In genomic region chr13:46168341-46168740, GRCh38 we compare ENCODE assay signal across 9 cellular contexts. TPM values are rescaled to one million over a fixed set of nuclear protein-coding genes. Genes with fewer than 3 reads are reported as not detected.
A peak's percentile ranks its signal among the peaks of the same experiment; 100 is the strongest.
DNase-seq lines count a peak whose midpoint lies in the region; ATAC-seq and TF ChIP-seq lines count a peak whose summit lies in the region.
"Had no signal": no experiment of that assay in that cellular context is flagged by ENCODE, and none has a peak within 500 bp of the region (broad histone marks: within the 10 kb centered on the region; RNA-seq: fewer than 3 reads in every experiment).

No MANE protein-coding gene starts in this region.

- TF ChIP-seq CTCF in C4-2B (conservative IDR thresholded peaks at IDR 0.05) (no peak), gastroesophageal sphincter (IDR thresholded peaks at IDR 0.05) (no peak)

- H3K9me3 ChIP-seq in GM23248 (ENCODE audit: low read depth) (no peaks in the 10 kb centered on the region), gastroesophageal sphincter (no peaks in the 10 kb centered on the region)

- no peak for TF ChIP-seq POLR2A in gastroesophageal sphincter (IDR thresholded peaks at IDR 0.05)

- H3K4me1 Mint-ChIP-seq in stimulated activated naive CD8-positive, alpha-beta T cell treated with anti-CD3 and anti-CD28 coated beads, Interleukin-15, Interleukin-2, amounts not matched to agents 100 ng/mL and 50 ng/mL, for 24 hours (ENCODE audit: low read depth): peaks cover 96% of the 10 kb centered on the region

- no peaks in the 10 kb centered on the region for H3K9me3 Mint-ChIP-seq in stimulated activated naive CD8-positive, alpha-beta T cell treated with anti-CD3 and anti-CD28 coated beads, Interleukin-15, Interleukin-2, amounts not matched to agents 100 ng/mL and 50 ng/mL, for 24 hours
- H3K9me3 Mint-ChIP-seq: neural crest cell had no signal

- H3K36me3 ChIP-seq in GM23248 (ENCODE audit: low read depth) (no peaks in the 10 kb centered on the region), gastroesophageal sphincter (no peaks in the 10 kb centered on the region)

- DNase-seq in GM23248 (peak; percentile 38), T-helper 1 cell (peak in 4 of 5 donors; percentile 34 to 47 (median 39)), D341Med (ENCODE audit: low spot score) (no peak), retina (no peak)

- no peak overlapping the region for H2AFZ ChIP-seq in GM23248

- H4K20me1 ChIP-seq in GM23248 (ENCODE audit: insufficient read depth): no peaks in the 10 kb centered on the region

- peak overlapping the region; percentile 93 for H3K4me3 Mint-ChIP-seq in stimulated activated naive CD8-positive, alpha-beta T cell treated with anti-CD3 and anti-CD28 coated beads, Interleukin-15, Interleukin-2, amounts not matched to agents 100 ng/mL and 50 ng/mL, for 24 hours
- H3K4me3 Mint-ChIP-seq: neural crest cell had no signal

- H3K9ac ChIP-seq in GM23248: no peak overlapping the region

- no peak overlapping the region for H3K4me2 ChIP-seq in GM23248 (ENCODE audit: unreplicated experiment)

- ATAC-seq in gastroesophageal sphincter: peak; percentile 47
- ATAC-seq in HG03175 (IDR thresholded peaks at IDR 0.05; ENCODE audit: unreplicated experiment): no peak

- H3K27me3 Mint-ChIP-seq in stimulated activated naive CD8-positive, alpha-beta T cell treated with anti-CD3 and anti-CD28 coated beads, Interleukin-15, Interleukin-2, amounts not matched to agents 100 ng/mL and 50 ng/mL, for 24 hours: no peaks in the 10 kb centered on the region

- peak overlapping the region; percentile 58 for H3K27ac ChIP-seq in C4-2B
- no peak overlapping the region for H3K27ac ChIP-seq in GM23248
- no peak overlapping the region for H3K27ac ChIP-seq in gastroesophageal sphincter

- H3K4me3 ChIP-seq in GM23248 (no peak overlapping the region), gastroesophageal sphincter (no peak overlapping the region)

- peaks cover 69% of the 10 kb centered on the region for H3K36me3 Mint-ChIP-seq in stimulated activated naive CD8-positive, alpha-beta T cell treated with anti-CD3 and anti-CD28 coated beads, Interleukin-15, Interleukin-2, amounts not matched to agents 100 ng/mL and 50 ng/mL, for 24 hours (ENCODE audit: low read depth)

- in situ Hi-C loops in GM23248 (cut with MboI): no loop called here

- H3K27ac Mint-ChIP-seq in stimulated activated naive CD8-positive, alpha-beta T cell treated with anti-CD3 and anti-CD28 coated beads, Interleukin-15, Interleukin-2, amounts not matched to agents 100 ng/mL and 50 ng/mL, for 24 hours: peak overlapping the region; percentile 99

- H3K27me3 ChIP-seq in GM23248 (replicated peaks; ENCODE audit: insufficient read depth): peaks cover 9% of the 10 kb centered on the region
- peaks cover 19% of the 10 kb centered on the region for H3K27me3 ChIP-seq in gastroesophageal sphincter

- 50 to 52% methylated on average over 8 of the region's 8 CpGs for WGBS in GM23248 (ENCODE audit: low coverage in 1 of 2, low lambda C conversion rate in 2 of 2, missing lambda C conversion rate in 2 of 2), 2 experiments
- WGBS in gastroesophageal sphincter (ENCODE audit: low coverage in 1 of 2), 2 donors: 26 to 31% methylated on average over 2 to 4 of the region's 8 CpGs

- H3F3A ChIP-seq in GM23248 (ENCODE audit: insufficient read depth): no peaks in the 10 kb centered on the region

- H3K4me1 ChIP-seq in GM23248 (ENCODE audit: insufficient read depth) (no peaks in the 10 kb centered on the region), gastroesophageal sphincter (no peaks in the 10 kb centered on the region)

- H3K9me2 ChIP-seq in GM23248 (ENCODE audit: insufficient read depth): no peaks in the 10 kb centered on the region

- no peak for TF ChIP-seq EP300 in gastroesophageal sphincter (IDR thresholded peaks at IDR 0.05)

- H3K79me2 ChIP-seq in GM23248 (ENCODE audit: insufficient read depth): no peaks in the 10 kb centered on the region

RNA-seq across cellular contexts. Expression of gene LCP1, which starts 13.6 kb away (rescaled TPM):
- not detected in 2 replicates for total RNA-seq in GM23248 (2014; rRNA removed; shearing (Covaris generic))
- polyA plus RNA-seq in GM23248 (2016; fragmentation: Nextera tagmentation; extraction: Ambion mirVana): 0.64 and 1.3 TPM in 2 replicates
- total RNA-seq in gastroesophageal sphincter: 10 to 100 TPM in 3 of 4 donors, 1 to 10 TPM in 1; 9.0 to 48.9 (median 27.8) TPM

RNA-seq across cellular contexts. Expression of gene LRRC63, which starts 43.4 kb away (rescaled TPM):
- total RNA-seq in GM23248 (2014; rRNA removed; shearing (Covaris generic)): not detected in 2 replicates
- not detected in 2 replicates for polyA plus RNA-seq in GM23248 (2016; fragmentation: Nextera tagmentation; extraction: Ambion mirVana)
- not detected for total RNA-seq in gastroesophageal sphincter

Comparison
In these comparisons a context has a peak if more than half of its experiments do, and no peak if none do; other contexts are left out.
1. DNase-seq: peak in GM23248 (single experiment) and T-helper 1 cell (4 of 5); none in D341Med (single experiment) and retina (single experiment).
2. RNA of gene LCP1, which starts 13.6 kb away (total RNA-seq): 9.0 to 48.9 TPM in gastroesophageal sphincter; not detected in GM23248; every median in the first group is over 10 times any median in the second.